In genomic region chr11:20070459-20070858, GRCh38 we compare ENCODE assay signal across 1 cellular context.
TF ChIP-seq lines count a peak whose summit lies in the region.

No MANE protein-coding gene starts in this region.

TF ChIP-seq in HEK293, 187 proteins besides CTCF, POLR2A, EP300 and RAD21 (continued from another document and continues in another):
- TF ChIP-seq, protein P1, sequence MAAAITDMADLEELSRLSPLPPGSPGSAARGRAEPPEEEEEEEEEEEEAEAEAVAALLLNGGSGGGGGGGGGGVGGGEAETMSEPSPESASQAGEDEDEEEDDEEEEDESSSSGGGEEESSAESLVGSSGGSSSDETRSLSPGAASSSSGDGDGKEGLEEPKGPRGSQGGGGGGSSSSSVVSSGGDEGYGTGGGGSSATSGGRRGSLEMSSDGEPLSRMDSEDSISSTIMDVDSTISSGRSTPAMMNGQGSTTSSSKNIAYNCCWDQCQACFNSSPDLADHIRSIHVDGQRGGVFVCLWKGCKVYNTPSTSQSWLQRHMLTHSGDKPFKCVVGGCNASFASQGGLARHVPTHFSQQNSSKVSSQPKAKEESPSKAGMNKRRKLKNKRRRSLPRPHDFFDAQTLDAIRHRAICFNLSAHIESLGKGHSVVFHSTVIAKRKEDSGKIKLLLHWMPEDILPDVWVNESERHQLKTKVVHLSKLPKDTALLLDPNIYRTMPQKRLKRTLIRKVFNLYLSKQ (tag by site-specific recombination; IDR thresholded peaks at IDR 0.05; ENCODE audit: borderline replicate concordance): no peak
- no peak for TF ChIP-seq ZNF140 (tag by site-specific recombination; IDR thresholded peaks at IDR 0.05)
- peak; percentile 17; the same call in 1 of the 2 replicates for TF ChIP-seq TRIM28 (IDR thresholded peaks at IDR 0.05; ENCODE audit: borderline replicate concordance, low read length)
- no peak for TF ChIP-seq ZNF324 (tag by site-specific recombination; IDR thresholded peaks at IDR 0.05)
- TF ChIP-seq KLF8 (tag by site-specific recombination; IDR thresholded peaks at IDR 0.05): no peak
- TF ChIP-seq, protein P2, sequence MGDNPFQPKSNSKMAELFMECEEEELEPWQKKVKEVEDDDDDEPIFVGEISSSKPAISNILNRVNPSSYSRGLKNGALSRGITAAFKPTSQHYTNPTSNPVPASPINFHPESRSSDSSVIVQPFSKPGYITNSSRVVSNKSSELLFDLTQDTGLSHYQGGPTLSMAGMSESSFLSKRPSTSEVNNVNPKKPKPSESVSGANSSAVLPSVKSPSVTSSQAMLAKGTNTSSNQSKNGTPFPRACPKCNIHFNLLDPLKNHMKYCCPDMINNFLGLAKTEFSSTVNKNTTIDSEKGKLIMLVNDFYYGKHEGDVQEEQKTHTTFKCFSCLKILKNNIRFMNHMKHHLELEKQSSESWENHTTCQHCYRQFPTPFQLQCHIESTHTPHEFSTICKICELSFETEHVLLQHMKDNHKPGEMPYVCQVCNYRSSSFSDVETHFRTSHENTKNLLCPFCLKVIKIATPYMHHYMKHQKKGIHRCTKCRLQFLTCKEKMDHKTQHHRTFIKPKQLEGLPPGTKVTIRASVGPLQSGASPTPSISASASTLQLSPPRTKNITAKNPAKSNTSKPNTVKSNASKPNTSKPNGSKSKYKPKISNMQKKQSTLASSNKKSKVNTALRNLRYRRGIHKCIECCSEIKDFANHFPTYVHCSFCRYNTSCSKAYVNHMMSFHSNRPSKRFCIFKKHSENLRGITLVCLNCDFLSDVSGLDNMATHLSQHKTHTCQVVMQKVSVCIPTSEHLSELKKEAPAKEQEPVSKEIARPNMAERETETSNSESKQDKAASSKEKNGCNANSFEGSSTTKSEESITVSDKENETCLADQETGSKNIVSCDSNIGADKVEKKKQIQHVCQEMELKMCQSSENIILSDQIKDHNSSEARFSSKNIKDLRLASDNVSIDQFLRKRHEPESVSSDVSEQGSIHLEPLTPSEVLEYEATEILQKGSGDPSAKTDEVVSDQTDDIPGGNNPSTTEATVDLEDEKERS (tag by site-specific recombination; IDR thresholded peaks at IDR 0.05): no peak
- no peak for TF ChIP-seq ZNF585B (tag by site-specific recombination; IDR thresholded peaks at IDR 0.05)
- TF ChIP-seq ZEB2 (tag by site-specific recombination; IDR thresholded peaks at IDR 0.05): no peak
- TF ChIP-seq ZNF654 (tag by site-specific recombination; IDR thresholded peaks at IDR 0.05; ENCODE audit: low read depth): no peak
- TF ChIP-seq ZNF830 (tag by site-specific recombination; IDR thresholded peaks at IDR 0.05; ENCODE audit: low read depth): no peak
- peak; percentile 80 for TF ChIP-seq YY1 (tag by site-specific recombination; IDR thresholded peaks at IDR 0.05)
- TF ChIP-seq OSR2 (tag by site-specific recombination; IDR thresholded peaks at IDR 0.05): peak; percentile 90
- TF ChIP-seq, protein P3, sequence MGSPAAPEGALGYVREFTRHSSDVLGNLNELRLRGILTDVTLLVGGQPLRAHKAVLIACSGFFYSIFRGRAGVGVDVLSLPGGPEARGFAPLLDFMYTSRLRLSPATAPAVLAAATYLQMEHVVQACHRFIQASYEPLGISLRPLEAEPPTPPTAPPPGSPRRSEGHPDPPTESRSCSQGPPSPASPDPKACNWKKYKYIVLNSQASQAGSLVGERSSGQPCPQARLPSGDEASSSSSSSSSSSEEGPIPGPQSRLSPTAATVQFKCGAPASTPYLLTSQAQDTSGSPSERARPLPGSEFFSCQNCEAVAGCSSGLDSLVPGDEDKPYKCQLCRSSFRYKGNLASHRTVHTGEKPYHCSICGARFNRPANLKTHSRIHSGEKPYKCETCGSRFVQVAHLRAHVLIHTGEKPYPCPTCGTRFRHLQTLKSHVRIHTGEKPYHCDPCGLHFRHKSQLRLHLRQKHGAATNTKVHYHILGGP (tag by site-specific recombination; IDR thresholded peaks at IDR 0.05): no peak
- TF ChIP-seq ZNF302 (tag by site-specific recombination; IDR thresholded peaks at IDR 0.05; ENCODE audit: low read depth): 0 out of 2 replicates have a peak, but pooled peaks have one; percentile 63
- no peak for TF ChIP-seq ZNF639 (tag by site-specific recombination; IDR thresholded peaks at IDR 0.05)
- TF ChIP-seq ZNF10 (tag by site-specific recombination; IDR thresholded peaks at IDR 0.05): peak; percentile 57; the same call in 1 of the 2 replicates
- no peak for TF ChIP-seq ZNF707 (tag by site-specific recombination; IDR thresholded peaks at IDR 0.05)
- TF ChIP-seq ZNF146 (tag by site-specific recombination; IDR thresholded peaks at IDR 0.05): no peak
- TF ChIP-seq ZNF629 (tag by site-specific recombination; IDR thresholded peaks at IDR 0.05): peak; percentile 45; the same call in 1 of the 2 replicates
- no peak for TF ChIP-seq RBAK (tag by site-specific recombination; IDR thresholded peaks at IDR 0.05)
- no peak for TF ChIP-seq ZSCAN23 (tag by site-specific recombination; IDR thresholded peaks at IDR 0.05)
- no peak for TF ChIP-seq ZNF548 (tag by site-specific recombination; IDR thresholded peaks at IDR 0.05)
- TF ChIP-seq ZNF16 (tag by site-specific recombination; IDR thresholded peaks at IDR 0.05; ENCODE audit: low read depth): no peak
- TF ChIP-seq TCF7L2 (IDR thresholded peaks at IDR 0.05; ENCODE audit: borderline replicate concordance, low read depth, low read length): no peak
- no peak for TF ChIP-seq ZNF626 (tag by site-specific recombination; IDR thresholded peaks at IDR 0.05)
- TF ChIP-seq, protein P4, sequence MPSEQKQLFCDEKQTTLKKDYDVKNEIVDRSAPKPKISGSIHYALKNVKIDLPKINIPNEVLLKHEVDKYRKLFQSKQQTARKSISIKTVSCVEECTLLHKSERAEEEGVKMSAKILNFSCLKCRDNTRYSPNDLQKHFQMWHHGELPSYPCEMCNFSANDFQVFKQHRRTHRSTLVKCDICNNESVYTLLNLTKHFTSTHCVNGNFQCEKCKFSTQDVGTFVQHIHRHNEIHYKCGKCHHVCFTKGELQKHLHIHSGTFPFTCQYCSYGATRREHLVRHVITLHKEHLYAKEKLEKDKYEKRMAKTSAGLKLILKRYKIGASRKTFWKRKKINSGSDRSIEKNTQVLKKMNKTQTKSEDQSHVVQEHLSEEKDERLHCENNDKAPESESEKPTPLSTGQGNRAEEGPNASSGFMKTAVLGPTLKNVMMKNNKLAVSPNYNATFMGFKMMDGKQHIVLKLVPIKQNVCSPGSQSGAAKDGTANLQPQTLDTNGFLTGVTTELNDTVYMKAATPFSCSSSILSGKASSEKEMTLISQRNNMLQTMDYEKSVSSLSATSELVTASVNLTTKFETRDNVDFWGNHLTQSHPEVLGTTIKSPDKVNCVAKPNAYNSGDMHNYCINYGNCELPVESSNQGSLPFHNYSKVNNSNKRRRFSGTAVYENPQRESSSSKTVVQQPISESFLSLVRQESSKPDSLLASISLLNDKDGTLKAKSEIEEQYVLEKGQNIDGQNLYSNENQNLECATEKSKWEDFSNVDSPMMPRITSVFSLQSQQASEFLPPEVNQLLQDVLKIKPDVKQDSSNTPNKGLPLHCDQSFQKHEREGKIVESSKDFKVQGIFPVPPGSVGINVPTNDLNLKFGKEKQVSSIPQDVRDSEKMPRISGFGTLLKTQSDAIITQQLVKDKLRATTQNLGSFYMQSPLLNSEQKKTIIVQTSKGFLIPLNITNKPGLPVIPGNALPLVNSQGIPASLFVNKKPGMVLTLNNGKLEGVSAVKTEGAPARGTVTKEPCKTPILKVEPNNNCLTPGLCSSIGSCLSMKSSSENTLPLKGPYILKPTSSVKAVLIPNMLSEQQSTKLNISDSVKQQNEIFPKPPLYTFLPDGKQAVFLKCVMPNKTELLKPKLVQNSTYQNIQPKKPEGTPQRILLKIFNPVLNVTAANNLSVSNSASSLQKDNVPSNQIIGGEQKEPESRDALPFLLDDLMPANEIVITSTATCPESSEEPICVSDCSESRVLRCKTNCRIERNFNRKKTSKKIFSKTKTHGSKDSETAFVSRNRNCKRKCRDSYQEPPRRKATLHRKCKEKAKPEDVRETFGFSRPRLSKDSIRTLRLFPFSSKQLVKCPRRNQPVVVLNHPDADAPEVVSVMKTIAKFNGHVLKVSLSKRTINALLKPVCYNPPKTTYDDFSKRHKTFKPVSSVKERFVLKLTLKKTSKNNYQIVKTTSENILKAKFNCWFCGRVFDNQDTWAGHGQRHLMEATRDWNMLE (tag by site-specific recombination; conservative IDR thresholded peaks at IDR 0.05; ENCODE audit: low read depth): no peak
- TF ChIP-seq ZNF610 (tag by site-specific recombination; IDR thresholded peaks at IDR 0.05; ENCODE audit: borderline replicate concordance): peak; percentile 63; the same call in 1 of the 2 replicates
- TF ChIP-seq ZSCAN5A (tag by site-specific recombination; IDR thresholded peaks at IDR 0.05): no peak
- TF ChIP-seq ZNF449 (tag by site-specific recombination; IDR thresholded peaks at IDR 0.05): 0 out of 2 replicates have a peak, but pooled peaks have one; percentile 20
- TF ChIP-seq ZNF777 (tag by site-specific recombination; IDR thresholded peaks at IDR 0.05; ENCODE audit: borderline replicate concordance): no peak
- TF ChIP-seq ZNF221 (tag by site-specific recombination; IDR thresholded peaks at IDR 0.05; ENCODE audit: borderline replicate concordance): no peak
- TF ChIP-seq REST (tag by site-specific recombination; IDR thresholded peaks at IDR 0.05): no peak
- TF ChIP-seq BCL11A (tag by site-specific recombination; IDR thresholded peaks at IDR 0.05; ENCODE audit: low read depth): 0 out of 2 replicates have a peak, but pooled peaks have one; percentile 49
- no peak for TF ChIP-seq ZNF549 (tag by site-specific recombination; IDR thresholded peaks at IDR 0.05)
- TF ChIP-seq, protein P5, sequence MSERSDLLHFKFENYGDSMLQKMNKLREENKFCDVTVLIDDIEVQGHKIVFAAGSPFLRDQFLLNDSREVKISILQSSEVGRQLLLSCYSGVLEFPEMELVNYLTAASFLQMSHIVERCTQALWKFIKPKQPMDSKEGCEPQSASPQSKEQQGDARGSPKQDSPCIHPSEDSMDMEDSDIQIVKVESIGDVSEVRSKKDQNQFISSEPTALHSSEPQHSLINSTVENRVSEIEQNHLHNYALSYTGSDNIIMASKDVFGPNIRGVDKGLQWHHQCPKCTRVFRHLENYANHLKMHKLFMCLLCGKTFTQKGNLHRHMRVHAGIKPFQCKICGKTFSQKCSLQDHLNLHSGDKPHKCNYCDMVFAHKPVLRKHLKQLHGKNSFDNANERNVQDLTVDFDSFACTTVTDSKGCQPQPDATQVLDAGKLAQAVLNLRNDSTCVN (tag by site-specific recombination; optimal IDR thresholded peaks at IDR 0.05): no peak
- no peak for TF ChIP-seq ATF2 (tag by site-specific recombination; IDR thresholded peaks at IDR 0.05; ENCODE audit: low read depth)
